8 cellular contexts compared by ENCODE assay signal in the genomic region with DNA sequence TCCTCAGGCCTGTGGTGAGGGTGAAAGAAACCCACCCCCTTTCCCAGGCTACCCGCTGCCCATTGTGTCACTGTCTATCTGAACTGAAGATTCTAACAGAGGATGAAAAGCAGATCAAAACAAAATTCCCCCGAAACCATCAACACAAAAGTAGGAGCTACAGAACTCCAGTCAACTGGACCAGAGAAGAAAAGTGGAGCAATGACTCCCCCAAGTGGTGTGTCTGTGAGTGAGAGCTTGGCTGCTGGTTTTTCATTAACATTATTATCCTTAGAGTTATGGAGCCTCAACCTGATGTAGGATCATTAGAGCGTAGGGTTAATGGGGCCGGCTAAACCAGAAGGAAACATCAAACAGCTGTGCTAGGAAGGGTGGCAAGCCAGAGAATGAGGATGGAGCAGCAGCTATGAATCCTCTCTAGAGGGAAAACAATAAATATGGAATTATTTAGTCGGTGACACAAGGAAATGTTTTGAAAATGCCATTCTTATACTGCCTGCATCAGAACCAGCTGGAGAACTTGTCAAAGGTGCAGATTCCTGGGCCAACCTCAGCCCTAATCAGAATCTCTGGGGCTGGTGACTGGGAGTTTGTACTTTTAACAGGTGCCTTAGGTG. TPM values are rescaled to one million over a fixed set of nuclear protein-coding genes. Genes with fewer than 3 reads are reported as not detected.
DNase-seq lines count a peak whose midpoint lies in the region; ATAC-seq and TF ChIP-seq lines count a peak whose summit lies in the region.

No MANE protein-coding gene starts in this region.

- no peaks in the 10 kb centered on the region for H3F3A ChIP-seq in MM.1S (ENCODE audit: insufficient read depth, low read length)

- no peak for ATAC-seq in natural killer cell treated with Interleukin-12 subunit alpha and Interleukin-12 subunit beta and Interleukin-15 and Interleukin-18, amount 100 ng/mL, for 72 hours
- ATAC-seq in HG03442 (IDR thresholded peaks at IDR 0.05; ENCODE audit: unreplicated experiment), result no peak

- DNase-seq in DMS79 treated with DMSO at 0.1 percent for 48 hours (lab: John Stamatoyannopoulos, UW) (peak; percentile 81), MM.1S (peak; percentile 66), SW480 (ENCODE audit: low spot score) (peak; percentile 62), glomerular visceral epithelial cell (ENCODE audit: extremely low spot score) (peak; percentile 58), putamen (ENCODE audit: low spot score) (peak; percentile 65)
- DNase-seq in natural killer cell treated with Interleukin-12 subunit alpha and Interleukin-12 subunit beta and Interleukin-15 and Interleukin-18, amount 100 ng/mL, for 72 hours (ENCODE audit: low spot score), result no peak
- DNase-seq in activated CD4-positive, alpha-beta T cell treated with anti-CD3 and anti-CD28 coated beads, Interleukin-2, amount 10 ng/mL, durations not matched to agents 24 days and 14 days, result no peak

- intact Hi-C loops in activated CD4-positive, alpha-beta T cell treated with anti-CD3 and anti-CD28 coated beads, Interleukin-2, amount 10 ng/mL, durations not matched to agents 24 days and 14 days (cut with micrococcal nuclease), result no loop called here

- no peak overlapping the region for H3K4me3 Mint-ChIP-seq in natural killer cell treated with Interleukin-12 subunit alpha and Interleukin-12 subunit beta and Interleukin-15 and Interleukin-18, amount 100 ng/mL, for 72 hours
- no peak overlapping the region for H3K4me3 Mint-ChIP-seq in activated CD4-positive, alpha-beta T cell treated with anti-CD3 and anti-CD28 coated beads, Interleukin-2, amount 10 ng/mL, durations not matched to agents 24 days and 14 days

- H2AFZ ChIP-seq in MM.1S (ENCODE audit: low read length), result no peak overlapping the region

- H4K20me1 ChIP-seq in MM.1S (ENCODE audit: insufficient read depth, low read length), result no peaks in the 10 kb centered on the region

- H3K4me3 ChIP-seq in MM.1S (ENCODE audit: low read length), result no peak overlapping the region

- no peaks in the 10 kb centered on the region for H3K27me3 ChIP-seq in MM.1S (replicated peaks; ENCODE audit: insufficient read depth, low read length)

- no peaks in the 10 kb centered on the region for H3K79me2 ChIP-seq in MM.1S (ENCODE audit: low read length)

- H3K36me3 ChIP-seq in MM.1S (replicated peaks; ENCODE audit: insufficient read depth, low read length), result no peaks in the 10 kb centered on the region

- no peaks in the 10 kb centered on the region for H3K9me2 ChIP-seq in MM.1S (replicated peaks; ENCODE audit: insufficient read depth, low read length)

- no peaks in the 10 kb centered on the region for H3K9me3 ChIP-seq in MM.1S (replicated peaks; ENCODE audit: insufficient read depth, low read length)

- no peak overlapping the region for H3K9ac ChIP-seq in MM.1S (ENCODE audit: low read length)

- H3K27ac Mint-ChIP-seq in natural killer cell treated with Interleukin-12 subunit alpha and Interleukin-12 subunit beta and Interleukin-15 and Interleukin-18, amount 100 ng/mL, for 72 hours, result no peak overlapping the region
- no peak overlapping the region for H3K27ac Mint-ChIP-seq in activated CD4-positive, alpha-beta T cell treated with anti-CD3 and anti-CD28 coated beads, Interleukin-2, amount 10 ng/mL, durations not matched to agents 24 days and 14 days

- H3K27ac ChIP-seq in MM.1S (ENCODE audit: low read length), result no peak overlapping the region

- H3K9me3 Mint-ChIP-seq in natural killer cell treated with Interleukin-12 subunit alpha and Interleukin-12 subunit beta and Interleukin-15 and Interleukin-18, amount 100 ng/mL, for 72 hours, result no peaks in the 10 kb centered on the region
- no peaks in the 10 kb centered on the region for H3K9me3 Mint-ChIP-seq in activated CD4-positive, alpha-beta T cell treated with anti-CD3 and anti-CD28 coated beads, Interleukin-2, amount 10 ng/mL, durations not matched to agents 24 days and 14 days

- no peak overlapping the region for H3K4me2 ChIP-seq in MM.1S (ENCODE audit: low read depth, low read length)

- no peaks in the 10 kb centered on the region for H3K36me3 Mint-ChIP-seq in natural killer cell treated with Interleukin-12 subunit alpha and Interleukin-12 subunit beta and Interleukin-15 and Interleukin-18, amount 100 ng/mL, for 72 hours
- no peaks in the 10 kb centered on the region for H3K36me3 Mint-ChIP-seq in activated CD4-positive, alpha-beta T cell treated with anti-CD3 and anti-CD28 coated beads, Interleukin-2, amount 10 ng/mL, durations not matched to agents 24 days and 14 days (ENCODE audit: low read depth)

- peaks cover 11% of the 10 kb centered on the region; the same call in 1 of the 2 replicates for H3K4me1 ChIP-seq in MM.1S (ENCODE audit: low read length)

- H3K27me3 Mint-ChIP-seq in natural killer cell treated with Interleukin-12 subunit alpha and Interleukin-12 subunit beta and Interleukin-15 and Interleukin-18, amount 100 ng/mL, for 72 hours, result peaks cover 7 to 8% of the 10 kb centered on the region in 2 donors
- no peaks in the 10 kb centered on the region for H3K27me3 Mint-ChIP-seq in activated CD4-positive, alpha-beta T cell treated with anti-CD3 and anti-CD28 coated beads, Interleukin-2, amount 10 ng/mL, durations not matched to agents 24 days and 14 days

- TF ChIP-seq CTCF in MM.1S (IDR thresholded peaks at IDR 0.05; ENCODE audit: low read length), result peak; percentile 82

- peaks cover 0 to 6% of the 10 kb centered on the region in 2 donors for H3K4me1 Mint-ChIP-seq in natural killer cell treated with Interleukin-12 subunit alpha and Interleukin-12 subunit beta and Interleukin-15 and Interleukin-18, amount 100 ng/mL, for 72 hours (ENCODE audit: low read depth in 2 of 2)
- H3K4me1 Mint-ChIP-seq in activated CD4-positive, alpha-beta T cell treated with anti-CD3 and anti-CD28 coated beads, Interleukin-2, amount 10 ng/mL, durations not matched to agents 24 days and 14 days, result peaks cover 4% of the 10 kb centered on the region

RNA-seq across cellular contexts. Expression of a gene that starts 38.3 kb away (rescaled TPM):
- total RNA-seq in natural killer cell treated with Interleukin-12 subunit alpha and Interleukin-12 subunit beta and Interleukin-15 and Interleukin-18, amount 100 ng/mL, for 72 hours, result 100 to 1,000 TPM; 102 to 115 TPM
- 107 TPM in 2 replicates for total RNA-seq in activated CD4-positive, alpha-beta T cell treated with anti-CD3 and anti-CD28 coated beads, Interleukin-2, amount 10 ng/mL, durations not matched to agents 24 days and 14 days

Comparison
In these comparisons a context has a peak if more than half of its experiments do, and no peak if none do; other contexts are left out.
1. DNase-seq: peak in DMS79 treated with DMSO at 0.1 percent for 48 hours (single experiment), MM.1S (single experiment), SW480 (single experiment), glomerular visceral epithelial cell (single experiment) and putamen (single experiment); none in natural killer cell treated with Interleukin-12 subunit alpha and Interleukin-12 subunit beta and Interleukin-15 and Interleukin-18, amount 100 ng/mL, for 72 hours (single experiment) and activated CD4-positive, alpha-beta T cell treated with anti-CD3 and anti-CD28 coated beads, Interleukin-2, amount 10 ng/mL, durations not matched to agents 24 days and 14 days (single experiment).